12 cellular contexts compared by ENCODE assay signal in the genomic region with DNA sequence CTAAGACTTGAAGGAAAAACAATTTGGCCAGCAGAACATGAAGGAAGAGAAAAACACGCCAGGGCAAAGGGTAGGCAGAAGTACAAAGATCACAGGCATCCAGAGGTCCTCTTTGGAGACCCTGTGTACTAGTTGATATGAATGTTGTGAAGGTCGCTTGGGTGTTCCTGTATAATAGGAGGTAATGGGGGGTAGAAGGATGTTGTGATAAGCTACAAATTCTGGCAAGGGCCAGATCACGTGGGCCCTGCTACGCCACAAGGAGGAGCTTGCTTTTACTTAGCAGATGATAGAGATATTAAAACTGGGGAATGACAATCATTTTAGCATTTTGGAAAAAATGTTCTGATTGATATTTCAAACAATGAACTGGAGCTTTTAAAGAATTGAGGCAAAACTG. TPM values are rescaled to one million over a fixed set of nuclear protein-coding genes. Genes with fewer than 3 reads are reported as not detected.
DNase-seq lines count a peak whose midpoint lies in the region; ATAC-seq, FAIRE-seq and TF ChIP-seq lines count a peak whose summit lies in the region.
"Had no signal": no experiment of that assay in that cellular context is flagged by ENCODE, and none has a peak within 500 bp of the region (broad histone marks: within the 10 kb centered on the region; RNA-seq: fewer than 3 reads in every experiment).

No MANE protein-coding gene starts in this region.

- TF ChIP-seq EP300 in GM12878 (IDR thresholded peaks at IDR 0.05; ENCODE audit: borderline replicate concordance in 1 of 2, control insufficient read depth in 1 of 2, low read depth in 2 of 2, low read length in 2 of 2) (no peak), sigmoid colon (IDR thresholded peaks at IDR 0.05) (no peak)

- TF ChIP-seq CTCF in CD14-positive monocyte (IDR thresholded peaks at IDR 0.05) (no peak), GM12878 (IDR thresholded peaks at IDR 0.05 in 2 of 3, conservative IDR thresholded peaks at IDR 0.05 in 1 of 3; ENCODE audit: control insufficient read depth in 2 of 3, extremely low read depth in 1 of 3, insufficient read depth in 1 of 3, low read depth in 3 of 3, low read length in 3 of 3) (no peak), sigmoid colon (IDR thresholded peaks at IDR 0.05) (no peak)

- no TSS peak for BruUV-seq in GM12878 (replicated peaks; lab: Mats Ljungman, UMichigan)

- TF ChIP-seq POLR2A in GM12891 (IDR thresholded peaks at IDR 0.05; ENCODE audit: low read depth, low read length) (no peak), GM12878 (IDR thresholded peaks at IDR 0.05; ENCODE audit: low read depth, low read length) (no peak), sigmoid colon (IDR thresholded peaks at IDR 0.05) (no peak)

- FAIRE-seq in GM12891 (lab: Jason Lieb, UNC) (peak; percentile 59), GM12878 (lab: Jason Lieb, UNC) (no peak)

- no peaks in the 10 kb centered on the region for H3K27me3 ChIP-seq in GM12878 (replicated peaks in 1 of 2; ENCODE audit: control insufficient read depth in 2 of 2, insufficient read depth in 2 of 2, low read length in 1 of 2)
- H3K27me3 ChIP-seq in sigmoid colon, result no peaks in the 10 kb centered on the region
- H3K27me3 ChIP-seq: SJSA1 had no signal

- peak overlapping the region; percentile 77 to 98 (median 97) for H3K27ac Mint-ChIP-seq in CD14-positive monocyte

- in situ Hi-C loops in GM12878 (cut with MboI), result loop anchor here (25.0 kb wide), 2 partner anchors 1391 to 1709 kb away; a partner anchor contains a TSS

- DNase-seq in CD14-positive monocyte (ENCODE audit: low spot score) (no peak), GM12891 (ENCODE audit: insufficient read length, low spot score) (no peak), GM12878 (ENCODE audit: low read depth, low spot score) (no peak), sigmoid colon (no peak), cerebellar cortex (ENCODE audit: low spot score) (no peak)
- DNase-seq: activated CD4-positive, alpha-beta T cell treated with anti-CD3 and anti-CD28 coated beads, Interleukin-2, amount 50 U/mL, for 1 hour; effector CD4-positive, alpha-beta T cell had no signal

- H4K20me1 ChIP-seq in GM12878 (ENCODE audit: control insufficient read depth, insufficient read depth), result no peaks in the 10 kb centered on the region

- no peak overlapping the region for H3K4me3 Mint-ChIP-seq in CD14-positive monocyte

- RAD21 ChIA-PET in GM12878 (lab: Charles Lee; ENCODE audit: unreplicated experiment), result interaction anchor here (0.8 to 8.3 kb wide), 17 partner anchors 12 to 295 kb away, joined by 3 to 224 read pairs (median 11); a partner anchor contains a TSS

- H3K4me2 ChIP-seq in GM12878 (ENCODE audit: control insufficient read depth, insufficient read depth), result 0 out of 2 replicates have a peak overlapping the region, but pooled peaks have one; percentile 23
- H3K4me2 ChIP-seq: PC-9 had no signal

- H3K9ac ChIP-seq in GM12878 (ENCODE audit: control insufficient read depth, insufficient read depth, low read length), result no peak overlapping the region

- H3K9me3 ChIP-seq in GM12878 (replicated peaks; ENCODE audit: control insufficient read depth, insufficient read depth, low read length) (no peaks in the 10 kb centered on the region), sigmoid colon (no peaks in the 10 kb centered on the region)
- H3K9me3 ChIP-seq: SJSA1 had no signal

- H3K36me3 ChIP-seq in GM12878 (ENCODE audit: control insufficient read depth in 2 of 2, insufficient read depth in 2 of 2, low read length in 1 of 2) (peaks cover 0 to 4% of the 10 kb centered on the region in 2 experiments; a peak in 2 of 4 replicates), sigmoid colon (no peaks in the 10 kb centered on the region)
- H3K36me3 ChIP-seq: SJSA1 had no signal

- POLR2A ChIA-PET in GM12878 (lab: Charles Lee), result interaction anchor here (0.6 to 13.5 kb wide), 23 partner anchors 8 to 318 kb away, joined by 3 to 486 read pairs (median 7); a partner anchor contains a TSS

- no peak for TF ChIP-seq RAD21 in GM12878 (IDR thresholded peaks at IDR 0.05; ENCODE audit: insufficient read depth, low read depth, low read length)

- CTCF ChIA-PET in GM12878 (lab: Yijun Ruan, JAX), result interaction anchor here (0.6 to 13.5 kb wide), 33 partner anchors 12 to 685 kb away, joined by 3 to 532 read pairs (median 8); a partner anchor contains a TSS

- H3K4me1 ChIP-seq in GM12878 (ENCODE audit: control insufficient read depth, insufficient read depth, low read length), result peaks cover 38% of the 10 kb centered on the region
- peaks cover 0 to 12% (median 4%) of the 10 kb centered on the region in 4 donors for H3K4me1 ChIP-seq in sigmoid colon
- H3K4me1 ChIP-seq: SJSA1 had no signal

- H3K4me3 ChIP-seq in GM12878, result 0 out of 2 replicates have a peak overlapping the region, but pooled peaks have one; percentile 98
- H3K4me3 ChIP-seq in sigmoid colon, result no peak overlapping the region
- H3K4me3 ChIP-seq: PC-9, SJSA1 had no signal

- H3K4me1 Mint-ChIP-seq in CD14-positive monocyte, result peaks cover 63% of the 10 kb centered on the region

- ATAC-seq in GM12878 (no peak), esophagus mucosa (no peak), GM19467 (IDR thresholded peaks at IDR 0.05; ENCODE audit: unreplicated experiment) (no peak)

- peaks cover 39% of the 10 kb centered on the region for H3K79me2 ChIP-seq in GM12878 (ENCODE audit: control insufficient read depth, insufficient read depth, low read length)

- H3K9me3 Mint-ChIP-seq in CD14-positive monocyte, result no peaks in the 10 kb centered on the region

- SMC1A ChIA-PET in GM12878 (lab: Charles Lee; ENCODE audit: uncharacterized antibody, unreplicated experiment), result interaction anchor here (0.6 to 11.3 kb wide), 23 partner anchors 16 to 444 kb away, joined by 3 to 354 read pairs (median 5); a partner anchor contains a TSS

- H3K27ac ChIP-seq in GM12878 (ENCODE audit: control insufficient read depth, insufficient read depth), result peak overlapping the region; percentile 90
- H3K27ac ChIP-seq in sigmoid colon, result peak overlapping the region; percentile 72 to 83 (median 80)
- H3K27ac ChIP-seq: PC-9, SJSA1 had no signal

- no peak overlapping the region for H2AFZ ChIP-seq in GM12878 (ENCODE audit: control insufficient read depth, low read depth, low read length)
- H2AFZ ChIP-seq: PC-9 had no signal

- 63% methylated on average over 4 of the region's 4 CpGs for WGBS in GM12878 (ENCODE audit: insufficient coverage, insufficient replicate concordance, low lambda C conversion rate, missing lambda C conversion rate)
- WGBS in sigmoid colon, 2 donors, result 53 to 81% methylated on average over 4 of the region's 4 CpGs

- intact Hi-C loops in CD14-positive monocyte (cut with micrococcal nuclease) (loop anchor here in 1 of 2 donors (2.0 kb wide), 1 partner anchor 15 kb away; a partner anchor contains a TSS), GM12878 (cut with micrococcal nuclease; ENCODE audit: unreplicated experiment) (loop anchor here (1.0 to 2.0 kb wide), 3 partner anchors 17 to 68 kb away; no protein-coding TSS in a partner anchor), sigmoid colon (cut with DNase I) (loop anchor here (2.0 kb wide), 1 partner anchor 67 kb away; no protein-coding TSS in a partner anchor)

- peaks cover 0 to 2% (median 0%) of the 10 kb centered on the region in 3 donors for H3K27me3 Mint-ChIP-seq in CD14-positive monocyte (ENCODE audit: low read depth in 3 of 3)

- peaks cover 26 to 27% of the 10 kb centered on the region in 2 donors for H3K36me3 Mint-ChIP-seq in CD14-positive monocyte

RNA-seq across cellular contexts. Expression of a gene that starts 0.9 kb away (rescaled TPM):
- polyA plus RNA-seq in CD14-positive monocyte, result 100 to 1,000 TPM; 434 to 526 TPM
- 434 TPM for polyA plus RNA-seq in GM12891 (2012; ENCODE audit: low read depth, missing spikeins)
- 110 and 112 TPM in 2 replicates for total RNA-seq in GM12878 (2013; cell fraction: nucleolus; rRNA removed)
- 243 and 269 TPM in 2 replicates for total RNA-seq in GM12878 (2014; rRNA removed)
- total RNA-seq in GM12878 (2014; rRNA removed; fragmentation: Illumina TruSeq; extraction: Trizol), result 170 and 177 TPM in 2 replicates
- total RNA-seq in GM12878 (2021), result 182 and 189 TPM in 2 replicates
- 314 TPM for polyA plus RNA-seq in GM12878 (2011; ENCODE audit: low read depth)
- polyA plus RNA-seq in GM12878 (2011; rRNA removed), result 190 and 290 TPM in 2 replicates
- 380 and 384 TPM in 2 replicates for polyA plus RNA-seq in GM12878 (2011; cell fraction: cytosol; rRNA removed)
- polyA plus RNA-seq in GM12878 (2011; cell fraction: nucleus; rRNA removed), result 478 and 610 TPM in 2 replicates
- polyA plus RNA-seq in GM12878 (2012), result 308 and 348 TPM in 2 replicates
- polyA plus RNA-seq in GM12878 (2014; fragmentation: Illumina TruSeq; extraction: Trizol), result 327 and 354 TPM in 2 replicates
- polyA plus RNA-seq in GM12878 (2014; fragmentation: Nextera tagmentation; extraction: Ambion mirVana), result 100 to 1,000 TPM; 389 to 552 TPM
- polyA plus RNA-seq in GM12878 (2014; rRNA removed), result 267 and 279 TPM in 2 replicates
- 100 to 1,000 TPM; 339 to 378 TPM for polyA plus RNA-seq in GM12878 (2016; fragmentation: Nextera tagmentation; extraction: Ambion mirVana)
- polyA minus RNA-seq in GM12878 (2011; rRNA and poly(A)+ RNA removed), result 119 and 159 TPM in 2 replicates
- polyA minus RNA-seq in GM12878 (2011; cell fraction: cytosol; rRNA and poly(A)+ RNA removed), result 44.9 and 50.8 TPM in 2 replicates
- polyA minus RNA-seq in GM12878 (2011; cell fraction: nucleus; rRNA and poly(A)+ RNA removed), result 45.2 and 51.5 TPM in 2 replicates
- 10 to 100 TPM; 16.3 to 26.0 (median 20.2) TPM for total RNA-seq in sigmoid colon
- 100 to 1,000 TPM in 1 of 3 donors, 10 to 100 TPM in 2; 19.8 to 131 (median 57.1) TPM for polyA plus RNA-seq in sigmoid colon
- total RNA-seq in esophagus mucosa, result 16.2 TPM

RNA-seq across cellular contexts. Expression of a gene that starts 12.9 kb away (rescaled TPM):
- polyA plus RNA-seq in CD14-positive monocyte (100 to 1,000 TPM; 726 to 924 TPM), GM12878 (2011; rRNA removed) (140 and 173 TPM in 2 replicates), GM12878 (2014; fragmentation: Illumina TruSeq; extraction: Trizol) (136 and 158 TPM in 2 replicates), GM12878 (2014; fragmentation: Nextera tagmentation; extraction: Ambion mirVana) (100 to 1,000 TPM; 117 to 170 TPM), GM12878 (2014; rRNA removed) (114 and 116 TPM in 2 replicates), GM12878 (2016; fragmentation: Nextera tagmentation; extraction: Ambion mirVana) (100 to 1,000 TPM; 160 to 168 TPM), sigmoid colon (100 to 1,000 TPM in 1 of 3 donors, 10 to 100 TPM in 2; 13.2 to 108 (median 90.5) TPM)
- 358 TPM for polyA plus RNA-seq in GM12891 (2012; ENCODE audit: low read depth, missing spikeins)
- 54.4 and 59.2 TPM in 2 replicates for total RNA-seq in GM12878 (2013; cell fraction: nucleolus; rRNA removed)
- total RNA-seq in GM12878 (2014; rRNA removed) (141 and 149 TPM in 2 replicates), GM12878 (2014; rRNA removed; fragmentation: Illumina TruSeq; extraction: Trizol) (117 and 120 TPM in 2 replicates), GM12878 (2021) (106 and 114 TPM in 2 replicates), sigmoid colon (10 to 100 TPM; 10.2 to 25.3 (median 11.5) TPM), esophagus mucosa (5.5 TPM)
- polyA plus RNA-seq in GM12878 (2011; ENCODE audit: low read depth), result 240 TPM
- polyA plus RNA-seq in GM12878 (2011; cell fraction: cytosol; rRNA removed), result 172 and 198 TPM in 2 replicates
- polyA plus RNA-seq in GM12878 (2011; cell fraction: nucleus; rRNA removed), result 112 and 122 TPM in 2 replicates
- 162 and 237 TPM in 2 replicates for polyA plus RNA-seq in GM12878 (2012)
- polyA minus RNA-seq in GM12878 (2011; rRNA and poly(A)+ RNA removed), result 91.9 and 112 TPM in 2 replicates
- polyA minus RNA-seq in GM12878 (2011; cell fraction: cytosol; rRNA and poly(A)+ RNA removed), result 22.9 and 33.3 TPM in 2 replicates
- polyA minus RNA-seq in GM12878 (2011; cell fraction: nucleus; rRNA and poly(A)+ RNA removed), result 25.1 and 32.0 TPM in 2 replicates
- total RNA-seq: SJSA1 had no signal

RNA-seq across cellular contexts. Expression of a gene that starts 14.6 kb away (rescaled TPM):
- polyA plus RNA-seq in CD14-positive monocyte (10 to 100 TPM in 1 of 2 donors, 1 to 10 TPM in 1; 9.6 to 21.7 TPM), GM12878 (2011; rRNA removed) (218 and 239 TPM in 2 replicates), GM12878 (2014; fragmentation: Illumina TruSeq; extraction: Trizol) (234 and 289 TPM in 2 replicates), GM12878 (2014; fragmentation: Nextera tagmentation; extraction: Ambion mirVana) (100 to 1,000 TPM in 1 of 2 experiments, 10 to 100 TPM in 1; 32.2 to 133 TPM), GM12878 (2014; rRNA removed) (180 and 181 TPM in 2 replicates), GM12878 (2016; fragmentation: Nextera tagmentation; extraction: Ambion mirVana) (100 to 1,000 TPM; 113 to 118 TPM), sigmoid colon (100 to 1,000 TPM in 1 of 3 donors, 10 to 100 TPM in 2; 60.6 to 135 (median 69.7) TPM)
- polyA plus RNA-seq in GM12891 (2012; ENCODE audit: low read depth, missing spikeins), result 178 TPM
- 348 and 373 TPM in 2 replicates for total RNA-seq in GM12878 (2013; cell fraction: nucleolus; rRNA removed)
- total RNA-seq in GM12878 (2014; rRNA removed) (127 TPM in 2 replicates), GM12878 (2014; rRNA removed; fragmentation: Illumina TruSeq; extraction: Trizol) (139 and 145 TPM in 2 replicates), GM12878 (2021) (160 and 178 TPM in 2 replicates), sigmoid colon (100 to 1,000 TPM in 1 of 4 donors, 10 to 100 TPM in 3; 82.4 to 116 (median 87.7) TPM), esophagus mucosa (99.3 TPM)
- polyA plus RNA-seq in GM12878 (2011; ENCODE audit: low read depth), result 176 TPM
- polyA plus RNA-seq in GM12878 (2011; cell fraction: cytosol; rRNA removed), result 154 and 169 TPM in 2 replicates
- polyA plus RNA-seq in GM12878 (2011; cell fraction: nucleus; rRNA removed), result 392 and 411 TPM in 2 replicates
- 174 and 230 TPM in 2 replicates for polyA plus RNA-seq in GM12878 (2012)
- polyA minus RNA-seq in GM12878 (2011; rRNA and poly(A)+ RNA removed), result 122 and 140 TPM in 2 replicates
- polyA minus RNA-seq in GM12878 (2011; cell fraction: cytosol; rRNA and poly(A)+ RNA removed), result 51.2 and 63.0 TPM in 2 replicates
- 133 and 197 TPM in 2 replicates for polyA minus RNA-seq in GM12878 (2011; cell fraction: nucleus; rRNA and poly(A)+ RNA removed)

RNA-seq across cellular contexts. Expression of a gene that starts 55.6 kb away (rescaled TPM):
- 1 to 10 TPM; 2.8 to 9.1 TPM for polyA plus RNA-seq in CD14-positive monocyte
- 110 TPM for polyA plus RNA-seq in GM12891 (2012; ENCODE audit: low read depth, missing spikeins)
- 47.7 and 47.9 TPM in 2 replicates for total RNA-seq in GM12878 (2013; cell fraction: nucleolus; rRNA removed)
- total RNA-seq in GM12878 (2014; rRNA removed), result 99.2 and 108 TPM in 2 replicates
- 64.6 and 69.1 TPM in 2 replicates for total RNA-seq in GM12878 (2014; rRNA removed; fragmentation: Illumina TruSeq; extraction: Trizol)
- 73.3 and 73.5 TPM in 2 replicates for total RNA-seq in GM12878 (2021)
- polyA plus RNA-seq in GM12878 (2011; ENCODE audit: low read depth), result 45.0 TPM
- polyA plus RNA-seq in GM12878 (2011; rRNA removed), result 31.3 and 46.7 TPM in 2 replicates
- polyA plus RNA-seq in GM12878 (2011; cell fraction: cytosol; rRNA removed), result 77.6 and 86.9 TPM in 2 replicates
- 77.0 and 89.9 TPM in 2 replicates for polyA plus RNA-seq in GM12878 (2011; cell fraction: nucleus; rRNA removed)
- 78.7 and 83.9 TPM in 2 replicates for polyA plus RNA-seq in GM12878 (2012)
- 69.9 and 79.3 TPM in 2 replicates for polyA plus RNA-seq in GM12878 (2014; fragmentation: Illumina TruSeq; extraction: Trizol)
- polyA plus RNA-seq in GM12878 (2014; fragmentation: Nextera tagmentation; extraction: Ambion mirVana), result 10 to 100 TPM in 1 of 2 experiments, 1 to 10 TPM in 1; 8.8 to 21.1 TPM
- 99.8 and 104 TPM in 2 replicates for polyA plus RNA-seq in GM12878 (2014; rRNA removed)
- 10 to 100 TPM; 44.9 to 47.6 TPM for polyA plus RNA-seq in GM12878 (2016; fragmentation: Nextera tagmentation; extraction: Ambion mirVana)
- 45.5 and 61.2 TPM in 2 replicates for polyA minus RNA-seq in GM12878 (2011; rRNA and poly(A)+ RNA removed)
- polyA minus RNA-seq in GM12878 (2011; cell fraction: cytosol; rRNA and poly(A)+ RNA removed), result 40.4 and 47.3 TPM in 2 replicates
- polyA minus RNA-seq in GM12878 (2011; cell fraction: nucleus; rRNA and poly(A)+ RNA removed), result 35.9 and 56.4 TPM in 2 replicates
- total RNA-seq in sigmoid colon, result 1 to 10 TPM; 1.5 to 3.0 (median 2.3) TPM
- polyA plus RNA-seq in sigmoid colon, result 10 to 100 TPM in 1 of 3 donors, 1 to 10 TPM in 2; 1.8 to 42.0 (median 6.5) TPM
- 1.4 TPM for total RNA-seq in esophagus mucosa
- total RNA-seq: fibroblast of lung, PC-9, SJSA1 had no signal
- polyA plus RNA-seq: fibroblast of lung had no signal
